Comparison of ENCODE assay signal across 19 cellular contexts in the genomic region with DNA sequence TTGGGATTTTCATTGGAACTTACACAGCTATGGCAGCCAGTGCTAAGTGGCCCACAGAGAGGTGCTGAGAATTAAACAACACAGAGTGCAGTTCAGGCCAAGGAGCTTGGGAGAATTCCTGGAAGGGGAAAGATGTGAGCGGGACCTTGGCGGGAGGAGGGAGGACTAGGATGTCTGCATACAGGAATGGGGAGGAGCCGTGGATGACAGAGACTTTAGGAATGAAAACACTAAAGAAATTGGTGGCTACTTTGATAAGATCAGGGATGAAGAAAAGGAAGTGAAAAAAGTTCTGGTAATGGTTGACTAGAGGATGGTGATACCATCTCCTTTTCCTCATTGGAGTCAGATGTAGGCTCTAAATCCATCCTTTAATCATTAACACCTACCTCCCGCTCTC.
DNase-seq lines count a peak whose midpoint lies in the region; ATAC-seq and TF ChIP-seq lines count a peak whose summit lies in the region.
"Had no signal": no experiment of that assay in that cellular context is flagged by ENCODE, and none has a peak within 500 bp of the region (broad histone marks: within the 10 kb centered on the region; RNA-seq: fewer than 3 reads in every experiment).

No MANE protein-coding gene starts in this region.

- POLR2A ChIA-PET in SK-N-SH (lab: Yijun Ruan, JAX), result no interaction called here

- peak in 1 of 2 experiments; percentile 32; a peak in 1 of 4 replicates for TF ChIP-seq EP300 in SK-N-SH (IDR thresholded peaks at IDR 0.05; ENCODE audit: borderline replicate concordance in 1 of 2, low read depth in 1 of 2, low read length in 1 of 2)

- ATAC-seq in foreskin keratinocyte, result peak; percentile 26
- ATAC-seq: activated CD8-positive, alpha-beta memory T cell treated with anti-CD3 and anti-CD28 coated beads, Interleukin-2, amount 10 ng/mL, durations not matched to agents 7 days and 5 days; HepG2; psoas muscle had no signal

- no peaks in the 10 kb centered on the region for H3K9me3 ChIP-seq in SK-N-SH
- H3K9me3 ChIP-seq: Peyer's patch, psoas muscle had no signal

- no peaks in the 10 kb centered on the region for H3K79me2 ChIP-seq in SK-N-SH (ENCODE audit: insufficient read depth)

- H3K9me2 ChIP-seq in SK-N-SH, result no peaks in the 10 kb centered on the region

- H2AFZ ChIP-seq in SK-N-SH (ENCODE audit: low read depth), result 0 out of 2 replicates have a peak overlapping the region, but pooled peaks have one; percentile 33

- H3K4me2 ChIP-seq in SK-N-SH, result no peak overlapping the region

- TF ChIP-seq CTCF in SK-N-SH (IDR thresholded peaks at IDR 0.05), result no peak
- TF ChIP-seq CTCF in foreskin keratinocyte (conservative IDR thresholded peaks at IDR 0.05), result no peak

- no peak for TF ChIP-seq RAD21 in SK-N-SH (IDR thresholded peaks at IDR 0.05; ENCODE audit: low read length)

- H3K27ac ChIP-seq in SK-N-SH (ENCODE audit: low read depth in 2 of 2, low read length in 1 of 2), result no peak overlapping the region; a peak in 1 of 4 replicates
- H3K27ac ChIP-seq in foreskin keratinocyte, result no peak overlapping the region
- H3K27ac ChIP-seq: Peyer's patch, psoas muscle had no signal

- H3K27me3 ChIP-seq in SK-N-SH (ENCODE audit: insufficient read depth), result no peaks in the 10 kb centered on the region
- no peaks in the 10 kb centered on the region for H3K27me3 ChIP-seq in foreskin keratinocyte
- H3K27me3 ChIP-seq: Peyer's patch had no signal

- no peak overlapping the region for H3K9ac ChIP-seq in SK-N-SH

- H3K36me3 ChIP-seq in SK-N-SH (replicated peaks in 1 of 2; ENCODE audit: control insufficient read depth in 1 of 2, insufficient read depth in 2 of 2, low read length in 1 of 2), result no peaks in the 10 kb centered on the region
- H3K36me3 ChIP-seq: Peyer's patch had no signal

- H3F3A ChIP-seq in SK-N-SH (replicated peaks; ENCODE audit: insufficient read depth), result no peaks in the 10 kb centered on the region

- H3K4me3 ChIP-seq in SK-N-SH (ENCODE audit: low read depth in 2 of 2, low read length in 1 of 2), result no peak overlapping the region
- no peak overlapping the region for H3K4me3 ChIP-seq in skeletal muscle cell (ENCODE audit: low read depth, low read length)
- H3K4me3 ChIP-seq: Peyer's patch, psoas muscle had no signal

- CTCF ChIA-PET in SK-N-SH (lab: Yijun Ruan, JAX), result no interaction called here

- WGBS in SK-N-SH (ENCODE audit: low lambda C conversion rate), result 40% methylated on average over 4 of the region's 4 CpGs

- DNase-seq in EL (peak; percentile 85), SK-N-SH (no peak), foreskin keratinocyte (peak in 1 of 2 donors; percentile 42), skeletal muscle cell (ENCODE audit: low read depth) (peak; percentile 21), NCI-H128 (lab: John Stamatoyannopoulos, UW; ENCODE audit: unreplicated experiment) (no peak), T-helper 9 cell (no peak), CD1c-positive myeloid dendritic cell (ENCODE audit: extremely low spot score) (no peak)
- DNase-seq: activated CD8-positive, alpha-beta memory T cell treated with anti-CD3 and anti-CD28 coated beads, Interleukin-2, amount 10 ng/mL, durations not matched to agents 7 days and 5 days; activated effector memory CD4-positive, alpha-beta T cell treated with anti-CD3 and anti-CD28 coated beads, Interleukin-2, amount 50 U/mL, for 16 hours; anterior cingulate cortex; DMS79; H7; left ventricle myocardium superior; naive B cell; NCI-H2081 treated with DMSO at 0.1 percent for 48 hours; Peyer's patch; psoas muscle; T-helper 1 cell had no signal

- H4K20me1 ChIP-seq in SK-N-SH (ENCODE audit: insufficient read depth), result no peaks in the 10 kb centered on the region

- H3K4me1 ChIP-seq in SK-N-SH (ENCODE audit: control insufficient read depth in 1 of 2, insufficient read depth in 2 of 2, low read depth in 1 of 2, low read length in 1 of 2) (peaks cover 0 to 9% of the 10 kb centered on the region in 2 experiments; a peak in 1 of 4 replicates), foreskin keratinocyte (no peaks in the 10 kb centered on the region)
- H3K4me1 ChIP-seq: Peyer's patch, psoas muscle had no signal

TF ChIP-seq in SK-N-SH, 30 proteins besides CTCF, POLR2A, EP300 and RAD21:
- TF ChIP-seq, protein P1, sequence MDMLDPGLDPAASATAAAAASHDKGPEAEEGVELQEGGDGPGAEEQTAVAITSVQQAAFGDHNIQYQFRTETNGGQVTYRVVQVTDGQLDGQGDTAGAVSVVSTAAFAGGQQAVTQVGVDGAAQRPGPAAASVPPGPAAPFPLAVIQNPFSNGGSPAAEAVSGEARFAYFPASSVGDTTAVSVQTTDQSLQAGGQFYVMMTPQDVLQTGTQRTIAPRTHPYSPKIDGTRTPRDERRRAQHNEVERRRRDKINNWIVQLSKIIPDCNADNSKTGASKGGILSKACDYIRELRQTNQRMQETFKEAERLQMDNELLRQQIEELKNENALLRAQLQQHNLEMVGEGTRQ (IDR thresholded peaks at IDR 0.05; ENCODE audit: borderline replicate concordance, low read depth, low read length), result no peak
- TF ChIP-seq TCF12 (IDR thresholded peaks at IDR 0.05), result peak; percentile 41

Comparison
In these comparisons a context has a peak if more than half of its experiments do, and no peak if none do; other contexts are left out.
1. DNase-seq: peak in EL (single experiment) and skeletal muscle cell (single experiment); none in SK-N-SH (single experiment), NCI-H128 (single experiment), T-helper 9 cell (single experiment) and CD1c-positive myeloid dendritic cell (single experiment).